Comparison of ENCODE assay signal across 18 cellular contexts in the genomic region with DNA sequence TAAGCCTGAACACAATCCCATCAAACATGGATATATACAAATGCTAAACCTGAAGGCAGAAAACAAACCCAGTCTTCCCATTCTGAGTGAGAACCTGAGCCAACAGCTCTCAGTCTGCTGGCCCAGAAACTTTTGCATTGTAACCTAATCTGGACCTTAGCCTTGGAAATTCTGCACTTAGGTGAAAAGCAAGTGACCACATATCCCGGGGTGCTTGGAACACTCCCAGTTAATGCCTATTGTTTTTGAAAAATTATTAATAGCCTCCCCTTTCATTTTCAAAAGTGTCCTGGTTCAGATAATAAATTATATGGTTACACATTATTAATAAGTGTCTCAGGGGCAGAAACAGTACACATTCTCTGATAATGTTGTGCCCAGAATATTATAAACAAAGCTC.
DNase-seq lines count a peak whose midpoint lies in the region; ATAC-seq and TF ChIP-seq lines count a peak whose summit lies in the region.
"Had no signal": no experiment of that assay in that cellular context is flagged by ENCODE, and none has a peak within 500 bp of the region (broad histone marks: within the 10 kb centered on the region; RNA-seq: fewer than 3 reads in every experiment).

No MANE protein-coding gene starts in this region.

- H3K36me3 ChIP-seq in mammary epithelial cell (ENCODE audit: insufficient read depth, low read length) (no peaks in the 10 kb centered on the region), breast epithelium (no peaks in the 10 kb centered on the region), suprapubic skin (no peaks in the 10 kb centered on the region)
- H3K36me3 ChIP-seq: HAP-1 had no signal

- WGBS in mammary epithelial cell (ENCODE audit: low coverage, missing lambda C conversion rate): 0% methylated on average over 1 of the region's 1 CpG
- 44% methylated on average over 1 of the region's 1 CpG for WGBS in suprapubic skin

- no peaks in the 10 kb centered on the region for H3K4me1 Mint-ChIP-seq in activated naive CD8-positive, alpha-beta T cell treated with anti-CD3 and anti-CD28 coated beads for 36 hours
- H3K4me1 Mint-ChIP-seq: IgD-negative memory B cell had no signal

- H3K27ac ChIP-seq in mammary epithelial cell (ENCODE audit: insufficient read depth, low read depth, low read length) (no peak overlapping the region), breast epithelium (no peak overlapping the region), suprapubic skin (no peak overlapping the region)
- H3K27ac ChIP-seq: 22Rv1, A549 had no signal

- no peaks in the 10 kb centered on the region for H4K20me1 ChIP-seq in mammary epithelial cell (ENCODE audit: insufficient read depth, low read length)

- dilution Hi-C loops in mammary epithelial cell (cut with HindIII; ENCODE audit: low sequenced_read_pairs): no loop called here

- H3K4me3 ChIP-seq in mammary epithelial cell (replicated peaks in 1 of 3; ENCODE audit: insufficient read depth in 1 of 3, low read depth in 2 of 3, low read length in 3 of 3) (no peak overlapping the region), breast epithelium (no peak overlapping the region), fibroblast of the aortic adventitia (ENCODE audit: low read depth, low read length) (no peak overlapping the region), suprapubic skin (no peak overlapping the region)
- H3K4me3 ChIP-seq: A549, HAP-1 had no signal

- H3K4me1 ChIP-seq in mammary epithelial cell (ENCODE audit: insufficient read depth, low read length) (no peaks in the 10 kb centered on the region), breast epithelium (no peaks in the 10 kb centered on the region), suprapubic skin (no peaks in the 10 kb centered on the region)
- H3K4me1 ChIP-seq: A549, HAP-1 had no signal

- no peak overlapping the region for H3K4me2 ChIP-seq in mammary epithelial cell (ENCODE audit: insufficient read depth, low read depth, low read length)
- H3K4me2 ChIP-seq: A549 had no signal

- H3K4me3 Mint-ChIP-seq in activated naive CD8-positive, alpha-beta T cell treated with anti-CD3 and anti-CD28 coated beads for 36 hours: no peak overlapping the region
- H3K4me3 Mint-ChIP-seq: CD8-positive, alpha-beta T cell; IgD-negative memory B cell had no signal

- no peak for TF ChIP-seq EP300 in suprapubic skin (IDR thresholded peaks at IDR 0.05)

- no peaks in the 10 kb centered on the region for H3K9me3 Mint-ChIP-seq in activated naive CD8-positive, alpha-beta T cell treated with anti-CD3 and anti-CD28 coated beads for 36 hours
- H3K9me3 Mint-ChIP-seq: CD8-positive, alpha-beta T cell had no signal

- TF ChIP-seq POLR2A in breast epithelium (IDR thresholded peaks at IDR 0.05): no peak
- no peak for TF ChIP-seq POLR2A in suprapubic skin (IDR thresholded peaks at IDR 0.05)

- no peak for ATAC-seq in HG03108 (IDR thresholded peaks at IDR 0.05; ENCODE audit: unreplicated experiment)
- no peak for ATAC-seq in GM19397 (IDR thresholded peaks at IDR 0.05; ENCODE audit: unreplicated experiment)
- ATAC-seq: A549; CD8-positive, alpha-beta T cell; HepG2 had no signal

- no TSS peak for BruUV-seq in mammary epithelial cell (replicated peaks; lab: Mats Ljungman, UMichigan)

- no peaks in the 10 kb centered on the region for H3K9me3 ChIP-seq in mammary epithelial cell (replicated peaks; ENCODE audit: insufficient read depth, low read length)
- no peaks in the 10 kb centered on the region for H3K9me3 ChIP-seq in breast epithelium
- H3K9me3 ChIP-seq in suprapubic skin: no peaks in the 10 kb centered on the region
- H3K9me3 ChIP-seq: A549, HAP-1 had no signal

- H3K36me3 Mint-ChIP-seq in activated naive CD8-positive, alpha-beta T cell treated with anti-CD3 and anti-CD28 coated beads for 36 hours: no peaks in the 10 kb centered on the region
- H3K36me3 Mint-ChIP-seq: CD8-positive, alpha-beta T cell; IgD-negative memory B cell had no signal

- no peaks in the 10 kb centered on the region for H3K27me3 Mint-ChIP-seq in activated naive CD8-positive, alpha-beta T cell treated with anti-CD3 and anti-CD28 coated beads for 36 hours
- H3K27me3 Mint-ChIP-seq: IgD-negative memory B cell had no signal

- CTCF ChIA-PET in mammary epithelial cell (lab: Charles Lee; ENCODE audit: low non-redundant PET): no interaction called here

- no peaks in the 10 kb centered on the region for H3K79me2 ChIP-seq in mammary epithelial cell (ENCODE audit: insufficient read depth, low read length)

- no peak for DNase-seq in mammary epithelial cell
- no peak for DNase-seq in breast epithelium (ENCODE audit: low spot score in 2 of 2)
- peak; percentile 52 for DNase-seq in OCI-M1 (lab: John Stamatoyannopoulos, UW)
- peak; percentile 29 for DNase-seq in fibroblast of the aortic adventitia (ENCODE audit: low read depth)
- no peak for DNase-seq in activated naive CD8-positive, alpha-beta T cell treated with anti-CD3 and anti-CD28 coated beads for 36 hours
- no peak for DNase-seq in suprapubic skin (ENCODE audit: low spot score in 2 of 2)
- DNase-seq: AML-193; Calu3; CD8-positive, alpha-beta T cell; DMS79 treated with DMSO at 0.1 percent for 48 hours; GF-D8 had no signal

- H3K9ac ChIP-seq in mammary epithelial cell (ENCODE audit: insufficient read depth, low read length): no peak overlapping the region

- no peak overlapping the region for H3K27ac Mint-ChIP-seq in activated naive CD8-positive, alpha-beta T cell treated with anti-CD3 and anti-CD28 coated beads for 36 hours
- H3K27ac Mint-ChIP-seq: CD8-positive, alpha-beta T cell; IgD-negative memory B cell had no signal

- H3K27me3 ChIP-seq in mammary epithelial cell (ENCODE audit: insufficient read depth, low read length): no peaks in the 10 kb centered on the region
- H3K27me3 ChIP-seq in breast epithelium: no peaks in the 10 kb centered on the region
- no peaks in the 10 kb centered on the region for H3K27me3 ChIP-seq in suprapubic skin

- H2AFZ ChIP-seq in mammary epithelial cell (ENCODE audit: low read depth, low read length): peak overlapping the region; percentile 13

- in situ Hi-C loops in mammary epithelial cell (cut with MboI; ENCODE audit: low sequenced_read_pairs in 2 of 2): no loop called here

- intact Hi-C loops in mammary epithelial cell (cut with micrococcal nuclease): no loop called here
- intact Hi-C loops in breast epithelium (cut with DNase I; ENCODE audit: low total_unique reads): no loop called here

- TF ChIP-seq CTCF in mammary epithelial cell (conservative IDR thresholded peaks at IDR 0.05 in 1 of 2, IDR thresholded peaks at IDR 0.05 in 1 of 2; ENCODE audit: extremely low read depth in 1 of 2, insufficient read depth in 1 of 2, low read depth in 1 of 2, low read length in 2 of 2) (no peak), breast epithelium (IDR thresholded peaks at IDR 0.05) (no peak), fibroblast of the aortic adventitia (IDR thresholded peaks at IDR 0.05; ENCODE audit: insufficient read depth, low read length) (no peak), suprapubic skin (IDR thresholded peaks at IDR 0.05) (no peak)

Comparison
In these comparisons a context has a peak if more than half of its experiments do, and no peak if none do; other contexts are left out.
1. DNase-seq: peak in OCI-M1 (single experiment) and fibroblast of the aortic adventitia (single experiment); none in mammary epithelial cell (single experiment), breast epithelium (0 of 2), activated naive CD8-positive, alpha-beta T cell treated with anti-CD3 and anti-CD28 coated beads for 36 hours (single experiment) and suprapubic skin (0 of 2).